Comparison of ENCODE assay signal across 9 cellular contexts in genomic region chr10:71729023-71729649, GRCh38. TPM values are rescaled to one million over a fixed set of nuclear protein-coding genes. Genes with fewer than 3 reads are reported as not detected.
DNase-seq lines count a peak whose midpoint lies in the region; ATAC-seq and TF ChIP-seq lines count a peak whose summit lies in the region.
"Had no signal": no experiment of that assay in that cellular context is flagged by ENCODE, and none has a peak within 500 bp of the region (broad histone marks: within the 10 kb centered on the region; RNA-seq: fewer than 3 reads in every experiment).

No MANE protein-coding gene starts in this region.

- no peaks in the 10 kb centered on the region for H3K36me3 ChIP-seq in heart left ventricle
- H3K36me3 ChIP-seq: thoracic aorta had no signal

- DNase-seq in DMS153 (lab: John Stamatoyannopoulos, UW) (peak; percentile 30), DMS153 treated with DMSO at 0.1 percent for 48 hours (lab: John Stamatoyannopoulos, UW; ENCODE audit: unreplicated experiment) (no peak), SKM-1 treated with dmso at 0.1 percent for 144 hours (lab: John Stamatoyannopoulos, UW; ENCODE audit: unreplicated experiment) (peak; percentile 76), heart left ventricle (peak; percentile 66 to 87 (median 75)), NCI-H2029 treated with DMSO at 0.1 percent for 48 hours (lab: John Stamatoyannopoulos, UW) (no peak), HK-2 (ENCODE audit: unreplicated experiment) (no peak)
- DNase-seq in stimulated activated naive B cell treated with anti-CD40 and anti-IgM and Interleukin-4, amounts not matched to agents 10 μg/mL and 1 μg/mL and 100 μg/mL, for 72 hours = no peak

- H3K4me1 Mint-ChIP-seq in stimulated activated naive B cell treated with anti-CD40 and anti-IgM and Interleukin-4, amounts not matched to agents 10 μg/mL and 1 μg/mL and 100 μg/mL, for 72 hours = peaks cover 54 to 70% of the 10 kb centered on the region in 2 donors

- no peak for TF ChIP-seq POLR2A in heart left ventricle (IDR thresholded peaks at IDR 0.05)

- ATAC-seq in heart left ventricle (peak; percentile 21 to 56 (median 50)), HG03139 (IDR thresholded peaks at IDR 0.05; ENCODE audit: unreplicated experiment) (no peak)
- ATAC-seq in stimulated activated naive B cell treated with anti-CD40 and anti-IgM and Interleukin-4, amounts not matched to agents 10 μg/mL and 1 μg/mL and 100 μg/mL, for 72 hours (replicated peaks) = no peak

- no peak for TF ChIP-seq CTCF in heart left ventricle (IDR thresholded peaks at IDR 0.05)

- no peaks in the 10 kb centered on the region for H3K27me3 ChIP-seq in heart left ventricle

- H3K36me3 Mint-ChIP-seq in stimulated activated naive B cell treated with anti-CD40 and anti-IgM and Interleukin-4, amounts not matched to agents 10 μg/mL and 1 μg/mL and 100 μg/mL, for 72 hours = no peaks in the 10 kb centered on the region

- H3K4me3 ChIP-seq in heart left ventricle = no peak overlapping the region

- peak overlapping the region; percentile 60 for H3K27ac Mint-ChIP-seq in stimulated activated naive B cell treated with anti-CD40 and anti-IgM and Interleukin-4, amounts not matched to agents 10 μg/mL and 1 μg/mL and 100 μg/mL, for 72 hours

- H3K9me3 ChIP-seq in heart left ventricle = no peaks in the 10 kb centered on the region
- H3K9me3 ChIP-seq: thoracic aorta had no signal

- H3K9me3 Mint-ChIP-seq in stimulated activated naive B cell treated with anti-CD40 and anti-IgM and Interleukin-4, amounts not matched to agents 10 μg/mL and 1 μg/mL and 100 μg/mL, for 72 hours = no peaks in the 10 kb centered on the region

- H3K27me3 Mint-ChIP-seq in stimulated activated naive B cell treated with anti-CD40 and anti-IgM and Interleukin-4, amounts not matched to agents 10 μg/mL and 1 μg/mL and 100 μg/mL, for 72 hours = no peaks in the 10 kb centered on the region

- WGBS in heart left ventricle, 4 donors = 53 to 67% (median 59%) methylated on average over 11 to 12 of the region's 12 CpGs

- intact Hi-C loops in heart left ventricle (cut with DNase I) = loop anchor here in 5 of 10 donors (2.0 to 10.0 kb wide), 3 partner anchors 43 to 414 kb away; partner anchors contain the start of genes VSIR (in 4 of the 5) and SLC29A3 (in 1 of the 5)

- H3K4me1 ChIP-seq in heart left ventricle = peaks cover 0 to 73% (median 35%) of the 10 kb centered on the region in 12 donors

- peak overlapping the region in 1 of 2 donors; percentile 31 for H3K4me3 Mint-ChIP-seq in stimulated activated naive B cell treated with anti-CD40 and anti-IgM and Interleukin-4, amounts not matched to agents 10 μg/mL and 1 μg/mL and 100 μg/mL, for 72 hours

- peak overlapping the region in 11 of 12 donors; percentile 47 to 95 (median 77) for H3K27ac ChIP-seq in heart left ventricle

RNA-seq across cellular contexts. Expression of gene C10orf105, which starts 9.6 kb away (rescaled TPM):
- total RNA-seq in heart left ventricle = under 1 TPM in 3 of 9 donors, not detected in 6; 0.05 to 0.57 (median 0.13) TPM
- under 1 TPM; 0.03 to 0.08 TPM for polyA plus RNA-seq in heart left ventricle

RNA-seq across cellular contexts. Expression of gene VSIR, which starts 44.2 kb away (rescaled TPM):
- total RNA-seq in heart left ventricle = 100 to 1,000 TPM in 1 of 9 donors, 10 to 100 TPM in 8; 32.6 to 103 (median 83.2) TPM
- polyA plus RNA-seq in heart left ventricle = 100 to 1,000 TPM in 1 of 2 donors, 10 to 100 TPM in 1; 56.7 to 181 TPM

Comparison
In these comparisons a context has a peak if more than half of its experiments do, and no peak if none do; other contexts are left out.
1. DNase-seq: peak in DMS153 (single experiment), SKM-1 treated with dmso at 0.1 percent for 144 hours (single experiment) and heart left ventricle (5 of 5); none in DMS153 treated with DMSO at 0.1 percent for 48 hours (single experiment), stimulated activated naive B cell treated with anti-CD40 and anti-IgM and Interleukin-4, amounts not matched to agents 10 μg/mL and 1 μg/mL and 100 μg/mL, for 72 hours (single experiment), NCI-H2029 treated with DMSO at 0.1 percent for 48 hours (single experiment) and HK-2 (single experiment).
2. ATAC-seq: peak in heart left ventricle (4 of 4); none in stimulated activated naive B cell treated with anti-CD40 and anti-IgM and Interleukin-4, amounts not matched to agents 10 μg/mL and 1 μg/mL and 100 μg/mL, for 72 hours (0 of 2) and HG03139 (single experiment).